In the genomic region with DNA sequence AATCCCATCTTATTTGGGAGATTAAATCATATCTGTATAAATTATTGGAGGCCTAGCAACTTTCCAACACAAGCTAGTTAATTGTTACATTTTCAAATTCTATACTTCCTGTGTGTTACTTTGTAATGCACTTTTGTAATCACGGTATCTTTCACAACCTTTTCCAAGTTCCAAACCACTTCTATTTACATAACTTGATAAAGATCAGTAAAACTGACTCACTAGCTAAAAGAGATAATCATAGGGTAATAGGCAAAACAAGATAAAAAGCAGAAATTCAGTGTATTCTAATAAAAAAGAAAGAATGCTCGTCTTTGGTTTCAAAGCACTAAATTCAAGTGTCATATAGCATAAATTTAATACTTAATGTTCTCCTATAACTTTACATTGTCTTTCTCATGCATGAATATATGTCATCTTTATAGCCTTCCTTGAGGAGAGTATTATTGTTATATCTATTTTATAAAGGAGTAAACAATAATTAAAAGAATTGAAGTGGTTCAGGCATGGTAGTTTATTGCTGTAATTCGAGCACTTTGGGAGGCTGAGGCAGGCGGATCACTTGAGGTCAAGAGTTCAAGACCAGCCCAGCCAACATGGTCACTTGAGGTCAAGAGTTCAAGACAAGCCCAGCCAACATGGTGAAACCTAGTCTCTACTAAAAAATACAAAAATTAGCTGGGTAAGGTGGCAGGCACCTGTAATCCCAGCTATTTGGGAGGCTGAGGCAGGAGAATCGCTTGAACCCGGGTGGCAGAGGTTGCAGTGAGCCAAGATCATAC, we compare ENCODE assay signal across 11 cellular contexts.
A peak's percentile ranks its signal among the peaks of the same experiment; 100 is the strongest.
DNase-seq lines count a peak whose midpoint lies in the region; ATAC-seq, FAIRE-seq and TF ChIP-seq lines count a peak whose summit lies in the region.
"Had no signal": no experiment of that assay in that cellular context is flagged by ENCODE, and none has a peak within 500 bp of the region (broad histone marks: within the 10 kb centered on the region; RNA-seq: fewer than 3 reads in every experiment).

No MANE protein-coding gene starts in this region.

- ATAC-seq in HG03442 (IDR thresholded peaks at IDR 0.05; ENCODE audit: unreplicated experiment) (no peak), GM18519 (IDR thresholded peaks at IDR 0.05; ENCODE audit: low FRiP score, unreplicated experiment) (no peak)

- no peaks in the 10 kb centered on the region for H3K23me2 ChIP-seq in H1 (ENCODE audit: low read depth, low read length)

- H3K4ac ChIP-seq in H1 (replicated peaks; ENCODE audit: insufficient read length, low read depth, low read length) = no peak overlapping the region

- FAIRE-seq in H1 (lab: Jason Lieb, UNC) = no peak

- no peak overlapping the region for H4K8ac ChIP-seq in H1 (ENCODE audit: extremely low read depth, insufficient read depth, low read length)

- H3K4me1 ChIP-seq in OCI-LY3 (ENCODE audit: low read length) = peaks cover 39% of the 10 kb centered on the region
- no peaks in the 10 kb centered on the region for H3K4me1 ChIP-seq in H1 (replicated peaks in 1 of 4; ENCODE audit: control insufficient read depth in 3 of 4, insufficient read depth in 4 of 4, low read length in 3 of 4)
- no peaks in the 10 kb centered on the region for H3K4me1 ChIP-seq in ascending aorta
- H3K4me1 ChIP-seq: esophagus squamous epithelium had no signal

- no peak overlapping the region for H3K56ac ChIP-seq in H1 (replicated peaks; ENCODE audit: insufficient read length, low read depth, low read length)

- POLR2A ChIA-PET in H1 (lab: Charles Lee; ENCODE audit: partially characterized antibody) = no interaction called here

- H3K9ac ChIP-seq in OCI-LY3 (ENCODE audit: low read length) (no peak overlapping the region), H1 (replicated peaks in 1 of 4; ENCODE audit: extremely low read depth in 1 of 4, low read depth in 3 of 4, low read length in 3 of 4) (no peak overlapping the region)

- no peak overlapping the region for H3K18ac ChIP-seq in H1 (ENCODE audit: extremely low read depth, low read length)

- H3K4me1 Mint-ChIP-seq in osteocyte (ENCODE audit: unreplicated experiment) = peaks cover 23% of the 10 kb centered on the region
- H3K4me1 Mint-ChIP-seq: activated naive CD4-positive, alpha-beta T cell treated with anti-CD3 and anti-CD28 coated beads, Interleukin-2, amount 10 ng/mL, durations not matched to agents 7 days and 5 days had no signal

- H2BK20ac ChIP-seq in H1 (ENCODE audit: low read length) = no peak overlapping the region

- DNase-seq in GM04504 (ENCODE audit: low read depth) (peak; percentile 57), H1 (ENCODE audit: low read depth in 1 of 2, low spot score in 2 of 2) (no peak), osteocyte (ENCODE audit: extremely low spot score, unreplicated experiment) (no peak), ascending aorta (ENCODE audit: low spot score in 2 of 2) (no peak), activated gamma-delta T cell (lab: John Stamatoyannopoulos, UW) (no peak)
- DNase-seq: activated naive CD4-positive, alpha-beta T cell treated with anti-CD3 and anti-CD28 coated beads, Interleukin-2, amount 10 ng/mL, durations not matched to agents 7 days and 5 days; esophagus squamous epithelium; NCI-H2227 treated with DMSO at 0.1 percent for 48 hours had no signal

- TF ChIP-seq CTCF in OCI-LY3 (IDR thresholded peaks at IDR 0.05; ENCODE audit: low read depth, low read length) = no peak
- no peak for TF ChIP-seq CTCF in H1 (IDR thresholded peaks at IDR 0.05; ENCODE audit: control extremely low read depth in 1 of 3, insufficient read depth in 1 of 3, low read depth in 1 of 3, low read length in 3 of 3)
- TF ChIP-seq CTCF in osteocyte (IDR thresholded peaks at IDR 0.05) = no peak
- TF ChIP-seq CTCF in ascending aorta (IDR thresholded peaks at IDR 0.05) = no peak

- H4K20me1 ChIP-seq in OCI-LY3 (ENCODE audit: insufficient read depth, low read length) = no peaks in the 10 kb centered on the region
- no peaks in the 10 kb centered on the region for H4K20me1 ChIP-seq in H1 (replicated peaks in 1 of 2; ENCODE audit: control insufficient read depth in 1 of 2, insufficient read depth in 2 of 2, low read length in 2 of 2)

- H3K79me1 ChIP-seq in H1 (ENCODE audit: low read depth, low read length) = no peaks in the 10 kb centered on the region

- H3K14ac ChIP-seq in H1 (ENCODE audit: insufficient read length) = no peak overlapping the region

- no peak for TF ChIP-seq POLR2A in H1 (IDR thresholded peaks at IDR 0.05; ENCODE audit: control extremely low read depth in 1 of 2, low read depth in 2 of 2, low read length in 2 of 2)

- H3K27ac ChIP-seq in OCI-LY3 (ENCODE audit: low read length) (no peak overlapping the region), H1 (ENCODE audit: low read depth, low read length) (no peak overlapping the region), ascending aorta (no peak overlapping the region)
- H3K27ac ChIP-seq: esophagus squamous epithelium had no signal

- 92% methylated on average over 6 of the region's 6 CpGs; no CpG with 5 or more reads in 1 of the 2 experiments for WGBS in H1 (ENCODE audit: extremely low coverage in 1 of 2, insufficient coverage in 1 of 2, insufficient read length in 1 of 2, insufficient replicate concordance in 2 of 2, low coverage in 1 of 2, low lambda C conversion rate in 2 of 2, missing lambda C conversion rate in 1 of 2), 2 experiments

- no peak overlapping the region for H2BK15ac ChIP-seq in H1 (ENCODE audit: low read length)

- H3K4me3 Mint-ChIP-seq in osteocyte (ENCODE audit: unreplicated experiment) = no peak overlapping the region
- H3K4me3 Mint-ChIP-seq: activated naive CD4-positive, alpha-beta T cell treated with anti-CD3 and anti-CD28 coated beads, Interleukin-2, amount 10 ng/mL, durations not matched to agents 7 days and 5 days had no signal

- H3K27ac Mint-ChIP-seq in osteocyte (ENCODE audit: unreplicated experiment) = peak overlapping the region; percentile 29
- H3K27ac Mint-ChIP-seq: activated naive CD4-positive, alpha-beta T cell treated with anti-CD3 and anti-CD28 coated beads, Interleukin-2, amount 10 ng/mL, durations not matched to agents 7 days and 5 days had no signal

- H3K36me3 Mint-ChIP-seq in osteocyte (ENCODE audit: unreplicated experiment) = no peaks in the 10 kb centered on the region
- H3K36me3 Mint-ChIP-seq: activated naive CD4-positive, alpha-beta T cell treated with anti-CD3 and anti-CD28 coated beads, Interleukin-2, amount 10 ng/mL, durations not matched to agents 7 days and 5 days had no signal

- no peaks in the 10 kb centered on the region for H3K36me3 ChIP-seq in OCI-LY3 (replicated peaks; ENCODE audit: low read depth, low read length)
- H3K36me3 ChIP-seq in H1 (ENCODE audit: control insufficient read depth in 2 of 4, insufficient read depth in 4 of 4, low read length in 3 of 4) = no peaks in the 10 kb centered on the region
- no peaks in the 10 kb centered on the region for H3K36me3 ChIP-seq in ascending aorta
- H3K36me3 ChIP-seq: esophagus squamous epithelium had no signal

- TF ChIP-seq EP300 in H1 (IDR thresholded peaks at IDR 0.05; ENCODE audit: borderline replicate concordance in 1 of 2, low read depth in 2 of 2, low read length in 2 of 2) = no peak

- H3K27me3 ChIP-seq in OCI-LY3 (ENCODE audit: low read depth, low read length) (no peaks in the 10 kb centered on the region), H1 (replicated peaks in 1 of 4; ENCODE audit: control insufficient read depth in 3 of 4, extremely low read depth in 1 of 4, insufficient read depth in 3 of 4, low read length in 3 of 4) (no peaks in the 10 kb centered on the region), ascending aorta (no peaks in the 10 kb centered on the region)
- H3K27me3 ChIP-seq: esophagus squamous epithelium had no signal

- H2AFZ ChIP-seq in OCI-LY3 (ENCODE audit: low read depth, low read length) (no peak overlapping the region), H1 (ENCODE audit: low read length) (no peak overlapping the region)

- intact Hi-C loops in ascending aorta (cut with DNase I) = no loop called here

- H3K4me3 ChIP-seq in OCI-LY3 (ENCODE audit: low read length) (no peak overlapping the region), H1 (ENCODE audit: extremely low read depth in 1 of 4, insufficient read depth in 2 of 4, low read depth in 3 of 4, low read length in 4 of 4) (no peak overlapping the region), ascending aorta (no peak overlapping the region)
- H3K4me3 ChIP-seq: esophagus squamous epithelium had no signal

- no peak overlapping the region for H2BK5ac ChIP-seq in H1 (ENCODE audit: low read depth, low read length)

- H2BK12ac ChIP-seq in H1 (ENCODE audit: low read depth, low read length) = no peak overlapping the region

- no peak overlapping the region for H2AK5ac ChIP-seq in H1 (ENCODE audit: low read depth, low read length)

- no peak for TF ChIP-seq RAD21 in H1 (IDR thresholded peaks at IDR 0.05 in 1 of 2, conservative IDR thresholded peaks at IDR 0.05 in 1 of 2; ENCODE audit: low read depth in 2 of 2, low read length in 2 of 2)

- H3K79me2 ChIP-seq in OCI-LY3 (ENCODE audit: low read length) (no peaks in the 10 kb centered on the region), H1 (ENCODE audit: control insufficient read depth in 1 of 2, insufficient read depth in 2 of 2, low read length in 2 of 2) (no peaks in the 10 kb centered on the region)

- CTCF ChIA-PET in H1 (lab: Charles Lee; ENCODE audit: partially characterized antibody) = interaction anchor here (1.0 kb wide), 1 partner anchor 228 kb away, joined by 3 read pairs; no protein-coding TSS in a partner anchor

- H2BK120ac ChIP-seq in H1 (replicated peaks; ENCODE audit: low read depth, low read length) = no peak overlapping the region

- H4K5ac ChIP-seq in H1 (ENCODE audit: insufficient read length, low read depth, low read length) = no peak overlapping the region

- H3K4me2 ChIP-seq in OCI-LY3 (ENCODE audit: low read length) = peak overlapping the region; percentile 8; the same call in 1 of the 2 replicates
- H3K4me2 ChIP-seq in H1 (ENCODE audit: insufficient read depth in 1 of 2, low read depth in 2 of 2, low read length in 2 of 2) = no peak overlapping the region

- no peaks in the 10 kb centered on the region for H3K9me3 Mint-ChIP-seq in osteocyte (ENCODE audit: unreplicated experiment)
- H3K9me3 Mint-ChIP-seq: activated naive CD4-positive, alpha-beta T cell treated with anti-CD3 and anti-CD28 coated beads, Interleukin-2, amount 10 ng/mL, durations not matched to agents 7 days and 5 days had no signal

- no peaks in the 10 kb centered on the region for H3K27me3 Mint-ChIP-seq in osteocyte (ENCODE audit: unreplicated experiment)
- H3K27me3 Mint-ChIP-seq: activated naive CD4-positive, alpha-beta T cell treated with anti-CD3 and anti-CD28 coated beads, Interleukin-2, amount 10 ng/mL, durations not matched to agents 7 days and 5 days had no signal

- H3K9me3 ChIP-seq in OCI-LY3 (ENCODE audit: insufficient read depth, low read length) (no peaks in the 10 kb centered on the region), H1 (ENCODE audit: insufficient read depth in 2 of 2, low read depth in 1 of 2, low read length in 1 of 2) (no peaks in the 10 kb centered on the region), ascending aorta (no peaks in the 10 kb centered on the region)
- H3K9me3 ChIP-seq: esophagus squamous epithelium had no signal

- no peak overlapping the region for H4K91ac ChIP-seq in H1 (replicated peaks; ENCODE audit: insufficient read length, low read length)

- no peak overlapping the region for H3K23ac ChIP-seq in H1 (ENCODE audit: insufficient read length)

TF ChIP-seq in H1, 55 proteins besides CTCF, POLR2A, EP300 and RAD21 (continues in another document):
- TF ChIP-seq RXRA (IDR thresholded peaks at IDR 0.05; ENCODE audit: insufficient read depth, low read depth, low read length) = 0 out of 2 replicates have a peak, but pooled peaks have one; percentile 27
